ENCODE assay signal across 22 cellular contexts in genomic region chr22:23095467-23096342, GRCh38. TPM values are rescaled to one million over a fixed set of nuclear protein-coding genes. Genes with fewer than 3 reads are reported as not detected.
DNase-seq lines count a peak whose midpoint lies in the region; ATAC-seq, FAIRE-seq and TF ChIP-seq lines count a peak whose summit lies in the region.
"Had no signal": no experiment of that assay in that cellular context is flagged by ENCODE, and none has a peak within 500 bp of the region (broad histone marks: within the 10 kb centered on the region; RNA-seq: fewer than 3 reads in every experiment).

No MANE protein-coding gene starts in this region.

- CTCF ChIA-PET in K562 (lab: Yijun Ruan, JAX; ENCODE audit: low intra/inter-chr PET ratio) = interaction anchor here (1.4 kb wide), 1 partner anchor 136 kb away, joined by 3 read pairs; no protein-coding TSS in a partner anchor
- CTCF ChIA-PET in activated naive CD4-positive, alpha-beta T cell treated with anti-CD3 and anti-CD28 coated beads, Interleukin-2, amount 10 ng/mL, durations not matched to agents 7 days and 5 days (lab: Charles Lee) = no interaction called here

- no peak for TF ChIP-seq RAD21 in K562 (CRISPR knock-in tag; conservative IDR thresholded peaks at IDR 0.05 in 1 of 2, IDR thresholded peaks at IDR 0.05 in 1 of 2)

- POLR2A ChIA-PET in K562 (lab: Yijun Ruan, JAX) = interaction anchor here (0.5 to 19.9 kb wide), 16 partner anchors 9 to 1123 kb away, joined by 3 to 414 read pairs (median 4); partner anchors contain the start of gene GNAZ

- H3K27me3 Mint-ChIP-seq in endodermal cell (ENCODE audit: insufficient read depth) = no peaks in the 10 kb centered on the region
- peaks cover 7% of the 10 kb centered on the region for H3K27me3 Mint-ChIP-seq in activated naive CD4-positive, alpha-beta T cell treated with anti-CD3 and anti-CD28 coated beads, Interleukin-2, amount 10 ng/mL, durations not matched to agents 7 days and 5 days
- H3K27me3 Mint-ChIP-seq: CD4-positive, alpha-beta T cell had no signal

- H3K4me3 ChIP-seq in K562 (no peak overlapping the region), endodermal cell (ENCODE audit: low read length) (no peak overlapping the region), neuronal stem cell (ENCODE audit: low read length in 2 of 2) (no peak overlapping the region), smooth muscle cell (no peak overlapping the region)
- H3K4me3 ChIP-seq: GM23248 had no signal

- peak overlapping the region; percentile 2 for H2AK5ac ChIP-seq in neuronal stem cell (ENCODE audit: low read depth, low read length)

- no peak overlapping the region for H3K4me2 ChIP-seq in K562 (ENCODE audit: insufficient read depth, low read length)
- no peak overlapping the region for H3K4me2 ChIP-seq in neuronal stem cell (ENCODE audit: insufficient read depth, low read length, poor library complexity, severe bottlenecking)
- H3K4me2 ChIP-seq in smooth muscle cell = no peak overlapping the region

- H4K20me1 ChIP-seq in K562 (replicated peaks; ENCODE audit: control insufficient read depth, insufficient read depth, low read length) (peaks cover 100% of the 10 kb centered on the region), smooth muscle cell (ENCODE audit: low read depth) (no peaks in the 10 kb centered on the region)

- no peak for TF ChIP-seq POLR2A in K562 (conservative IDR thresholded peaks at IDR 0.05)

- BruUV-seq in K562 (replicated peaks; lab: Mats Ljungman, UMichigan) = no TSS peak

- H3K23ac ChIP-seq in neuronal stem cell (ENCODE audit: low read depth, low read length, poor library complexity) = peak overlapping the region; percentile 100

- H3K79me1 ChIP-seq in neuronal stem cell (ENCODE audit: low read depth, low read length) = peaks cover 29% of the 10 kb centered on the region

- H2BK120ac ChIP-seq in neuronal stem cell (ENCODE audit: low read depth, low read length) = no peak overlapping the region

- H3K9me1 ChIP-seq in K562 (ENCODE audit: control insufficient read depth, insufficient read depth, low read length) = peaks cover 32% of the 10 kb centered on the region

- H3F3A ChIP-seq in smooth muscle cell (ENCODE audit: low read depth) = no peaks in the 10 kb centered on the region

- H2AFZ ChIP-seq in K562 (ENCODE audit: low read depth, low read length) (no peak overlapping the region), neuronal stem cell (ENCODE audit: low read length) (no peak overlapping the region), smooth muscle cell (ENCODE audit: low read depth) (no peak overlapping the region)
- H2AFZ ChIP-seq: GM23248 had no signal

- no peak overlapping the region for H3K27ac Mint-ChIP-seq in endodermal cell
- no peak overlapping the region for H3K27ac Mint-ChIP-seq in activated naive CD4-positive, alpha-beta T cell treated with anti-CD3 and anti-CD28 coated beads, Interleukin-2, amount 10 ng/mL, durations not matched to agents 7 days and 5 days
- H3K27ac Mint-ChIP-seq: CD4-positive, alpha-beta T cell; HFFc6 had no signal

- no peak overlapping the region for H4K91ac ChIP-seq in neuronal stem cell (ENCODE audit: low read depth, low read length, poor library complexity)

- peak overlapping the region in 1 of 2 experiments; percentile 18; a peak in 1 of 4 replicates for H3K9ac ChIP-seq in K562 (ENCODE audit: insufficient read depth in 1 of 2, low read depth in 2 of 2, low read length in 2 of 2)
- H3K9ac ChIP-seq in endodermal cell (ENCODE audit: extremely low read depth, low read length, poor library complexity, severe bottlenecking) = no peak overlapping the region
- H3K9ac ChIP-seq in neuronal stem cell (ENCODE audit: low read depth, low read length, poor library complexity) = peak overlapping the region; percentile 50
- no peak overlapping the region for H3K9ac ChIP-seq in smooth muscle cell (ENCODE audit: low read depth)
- H3K9ac ChIP-seq: GM23248 had no signal

- no peaks in the 10 kb centered on the region for H3K9me3 Mint-ChIP-seq in endodermal cell
- no peaks in the 10 kb centered on the region for H3K9me3 Mint-ChIP-seq in activated naive CD4-positive, alpha-beta T cell treated with anti-CD3 and anti-CD28 coated beads, Interleukin-2, amount 10 ng/mL, durations not matched to agents 7 days and 5 days
- H3K9me3 Mint-ChIP-seq: CD4-positive, alpha-beta T cell; HFFc6 had no signal

- H3K9me3 ChIP-seq in K562 (replicated peaks; ENCODE audit: control insufficient read depth, insufficient read depth, low read depth, low read length) (no peaks in the 10 kb centered on the region; the same call in 1 of the 2 replicates), endodermal cell (ENCODE audit: control insufficient read depth, low read length) (no peaks in the 10 kb centered on the region), neuronal stem cell (replicated peaks in 1 of 2; ENCODE audit: control insufficient read depth in 2 of 2, insufficient read depth in 1 of 2, low read depth in 1 of 2, low read length in 2 of 2) (peaks cover 0 to 3% of the 10 kb centered on the region in 2 donors), smooth muscle cell (replicated peaks; ENCODE audit: low read depth) (no peaks in the 10 kb centered on the region)
- H3K9me3 ChIP-seq: BE2C had no signal

- H3K4me1 ChIP-seq in K562 (replicated peaks in 1 of 2; ENCODE audit: control insufficient read depth in 2 of 2, insufficient read depth in 2 of 2, low read length in 2 of 2) (peaks cover 0 to 41% of the 10 kb centered on the region in 2 experiments; a peak in 3 of 5 replicates), endodermal cell (ENCODE audit: control insufficient read depth, insufficient read depth, low read length) (no peaks in the 10 kb centered on the region), neuronal stem cell (ENCODE audit: control insufficient read depth in 2 of 2, insufficient read depth in 1 of 2, low read depth in 1 of 2, low read length in 2 of 2) (peaks cover 8 to 17% of the 10 kb centered on the region in 2 donors), smooth muscle cell (ENCODE audit: low read depth) (no peaks in the 10 kb centered on the region)
- H3K4me1 ChIP-seq: BE2C had no signal

- no peak overlapping the region for H3K27ac ChIP-seq in K562 (ENCODE audit: extremely low read depth, low read depth, low read length)
- H3K27ac ChIP-seq in endodermal cell (ENCODE audit: low read depth, low read length) = peak overlapping the region; percentile 86
- H3K27ac ChIP-seq in neuronal stem cell (replicated peaks; ENCODE audit: low read length) = no peak overlapping the region
- H3K27ac ChIP-seq in smooth muscle cell (ENCODE audit: low read depth) = no peak overlapping the region
- H3K27ac ChIP-seq: C4-2B, GM23248, HL-60 had no signal

- peak overlapping the region; percentile 46 for H3K18ac ChIP-seq in neuronal stem cell (ENCODE audit: low read length)

- H3K36me3 ChIP-seq in K562 (ENCODE audit: control insufficient read depth, insufficient read depth, low read length) = no peaks in the 10 kb centered on the region
- H3K36me3 ChIP-seq in endodermal cell (ENCODE audit: control insufficient read depth, insufficient read depth, low read length) = no peaks in the 10 kb centered on the region
- peaks cover 12 to 31% of the 10 kb centered on the region in 2 donors for H3K36me3 ChIP-seq in neuronal stem cell (replicated peaks in 1 of 2; ENCODE audit: control insufficient read depth in 2 of 2, insufficient read depth in 2 of 2, low read length in 2 of 2)
- H3K36me3 ChIP-seq in smooth muscle cell (ENCODE audit: low read depth) = no peaks in the 10 kb centered on the region
- H3K36me3 ChIP-seq: BE2C had no signal

- peak in 2 of 3 experiments; percentile 1 to 4; a peak in 1 of 6 replicates for TF ChIP-seq CTCF in K562 (IDR thresholded peaks at IDR 0.05 in 2 of 3, conservative IDR thresholded peaks at IDR 0.05 in 1 of 3; ENCODE audit: insufficient read depth in 2 of 3, low read depth in 1 of 3, low read length in 3 of 3)
- TF ChIP-seq CTCF in endodermal cell (conservative IDR thresholded peaks at IDR 0.05) = no peak
- TF ChIP-seq CTCF in GM13977 (IDR thresholded peaks at IDR 0.05; ENCODE audit: extremely low read depth, insufficient read depth, missing control alignments) = no peak
- TF ChIP-seq CTCF in smooth muscle cell (IDR thresholded peaks at IDR 0.05; ENCODE audit: borderline replicate concordance, insufficient read depth, poor library complexity, severe bottlenecking) = no peak

- intact Hi-C loops in K562 (cut with micrococcal nuclease) = no loop called here

- in situ Hi-C loops in K562 (cut with MboI) (no loop called here), GM13977 (cut with MboI; ENCODE audit: low pct_unique_long_range_greater_than_20kb, low sequenced_read_pairs, unreplicated experiment) (no loop called here)

- TF ChIP-seq EP300 in K562 (IDR thresholded peaks at IDR 0.05; ENCODE audit: low read length) = no peak

- H2BK15ac ChIP-seq in neuronal stem cell (ENCODE audit: low read length) = no peak overlapping the region

- DNase-seq in K562 (ENCODE audit: extremely low read depth in 1 of 4, low spot score in 3 of 4) (peak in 3 of 4 experiments; percentile 54 to 67 (median 59)), endodermal cell (no peak), neuronal stem cell (ENCODE audit: low spot score) (no peak), GM13977 (ENCODE audit: low spot score) (no peak), smooth muscle cell (lab: John Stamatoyannopoulos, UW; ENCODE audit: unreplicated experiment) (no peak)
- no peak for DNase-seq in activated naive CD4-positive, alpha-beta T cell treated with anti-CD3 and anti-CD28 coated beads, Interleukin-2, amount 10 ng/mL, durations not matched to agents 7 days and 5 days
- DNase-seq: ACHN; BE2C; CD4-positive, alpha-beta T cell; DMS153; DMS79; GDM1; GM23248; HFFc6 had no signal

- 10% methylated on average over 55 of the region's 55 CpGs for WGBS in K562 (ENCODE audit: insufficient coverage, low coverage, missing lambda C conversion rate)
- 93 to 94% methylated on average over 46 to 55 of the region's 55 CpGs for WGBS in endodermal cell (ENCODE audit: insufficient coverage in 1 of 2, insufficient read length in 1 of 2), 2 experiments
- WGBS in neuronal stem cell (ENCODE audit: extremely low coverage in 2 of 2, insufficient read length in 2 of 2, insufficient replicate concordance in 1 of 2), 2 donors = no CpG with 5 or more reads among the region's 55 CpGs
- WGBS in smooth muscle cell (ENCODE audit: low lambda C conversion rate) = 95% methylated on average over 55 of the region's 55 CpGs

- ATAC-seq in K562 (no peak), HG03095 (IDR thresholded peaks at IDR 0.05; ENCODE audit: unreplicated experiment) (no peak)
- ATAC-seq: HCT116 had no signal

- peak overlapping the region; percentile 43 for H3K14ac ChIP-seq in neuronal stem cell (ENCODE audit: low read length)

- H4K8ac ChIP-seq in neuronal stem cell (ENCODE audit: low read depth, low read length) = no peak overlapping the region

- H3K27me3 ChIP-seq in K562 (ENCODE audit: control insufficient read depth in 2 of 2, insufficient read depth in 2 of 2, low read length in 2 of 2) (peaks cover 78 to 100% of the 10 kb centered on the region in 2 experiments), endodermal cell (ENCODE audit: control insufficient read depth, insufficient read depth, low read length, poor library complexity, severe bottlenecking) (no peaks in the 10 kb centered on the region), neuronal stem cell (ENCODE audit: control insufficient read depth in 3 of 3, insufficient read depth in 3 of 3, low read depth in 1 of 3, low read length in 3 of 3) (no peaks in the 10 kb centered on the region), smooth muscle cell (ENCODE audit: low read depth) (no peaks in the 10 kb centered on the region)
- H3K27me3 ChIP-seq: BE2C had no signal

- H3K4ac ChIP-seq in neuronal stem cell (ENCODE audit: low read length) = no peak overlapping the region

- H3K79me2 ChIP-seq in K562 (ENCODE audit: control insufficient read depth, insufficient read depth, low read length) (no peaks in the 10 kb centered on the region), smooth muscle cell (ENCODE audit: low read depth) (no peaks in the 10 kb centered on the region)

- H2BK12ac ChIP-seq in neuronal stem cell (ENCODE audit: low read length) = no peak overlapping the region

- no peak for FAIRE-seq in K562 (lab: Jason Lieb, UNC)
- FAIRE-seq: A204.1, H54 had no signal

- peak overlapping the region; percentile 62 for H2BK5ac ChIP-seq in neuronal stem cell (ENCODE audit: low read length)

- H3K36me3 Mint-ChIP-seq in endodermal cell (ENCODE audit: low read depth) = peaks cover 3% of the 10 kb centered on the region
- no peaks in the 10 kb centered on the region for H3K36me3 Mint-ChIP-seq in activated naive CD4-positive, alpha-beta T cell treated with anti-CD3 and anti-CD28 coated beads, Interleukin-2, amount 10 ng/mL, durations not matched to agents 7 days and 5 days

- H3K4me3 Mint-ChIP-seq in endodermal cell = no peak overlapping the region
- no peak overlapping the region for H3K4me3 Mint-ChIP-seq in activated naive CD4-positive, alpha-beta T cell treated with anti-CD3 and anti-CD28 coated beads, Interleukin-2, amount 10 ng/mL, durations not matched to agents 7 days and 5 days
- H3K4me3 Mint-ChIP-seq: CD4-positive, alpha-beta T cell; HFFc6 had no signal

- peaks cover 7% of the 10 kb centered on the region for H3K4me1 Mint-ChIP-seq in endodermal cell
- H3K4me1 Mint-ChIP-seq in activated naive CD4-positive, alpha-beta T cell treated with anti-CD3 and anti-CD28 coated beads, Interleukin-2, amount 10 ng/mL, durations not matched to agents 7 days and 5 days = no peaks in the 10 kb centered on the region

RNA-seq across cellular contexts. Expression of gene GNAZ, which starts 25.4 kb away (rescaled TPM):
- 0.79 and 1.2 TPM in 2 replicates for total RNA-seq in K562 (2011; cell fraction: chromatin; rRNA removed; ENCODE audit: low replicate concordance)
- total RNA-seq in K562 (2011; cell fraction: nucleolus; rRNA removed) = 0.50 and 0.79 TPM in 2 replicates
- total RNA-seq in K562 (2011; cell fraction: nucleoplasm; rRNA removed) = 0.29 and 0.46 TPM in 2 replicates
- total RNA-seq in K562 (2014; rRNA removed) (0.14 and 0.24 TPM in 2 replicates), K562 (2014; rRNA removed; fragmentation: Illumina TruSeq; extraction: Trizol) (0.04 and 0.10 TPM in 2 replicates), K562 (2015; rRNA removed; fragmentation: Illumina TruSeq; extraction: Trizol) (0.04 and 0.11 TPM in 2 replicates), K562 (2021) (0.22 and 0.74 TPM in 2 replicates), endodermal cell (10 to 100 TPM; 16.7 to 17.9 TPM), smooth muscle cell (1.2 and 1.3 TPM in 2 replicates)
- polyA plus RNA-seq in K562 (2011; rRNA removed) (0.13 and 0.22 TPM in 2 replicates), K562 (2014; fragmentation: Illumina TruSeq; extraction: Trizol) (0.12 and 0.13 TPM in 2 replicates), K562 (2014; fragmentation: Nextera tagmentation; extraction: Ambion mirVana) (not detected), K562 (2014; rRNA removed) (0.18 TPM in 1 of 2 replicates, not detected in the other), smooth muscle cell (0.50 and 2.0 TPM in 2 replicates)
- 0.15 and 0.31 TPM in 2 replicates for polyA plus RNA-seq in K562 (2011; cell fraction: cytosol; rRNA removed)
- polyA plus RNA-seq in K562 (2011; cell fraction: nucleus; rRNA removed) = 0.35 and 0.60 TPM in 2 replicates
- polyA plus RNA-seq in K562 (2012) = 0.14 and 0.26 TPM in 2 replicates
- polyA minus RNA-seq in K562 (2011; rRNA and poly(A)+ RNA removed) = 0.21 and 0.32 TPM in 2 replicates
- 0.57 TPM in 1 of 2 replicates, not detected in the other for polyA minus RNA-seq in K562 (2011; cell fraction: cytosol; rRNA and poly(A)+ RNA removed)
- 0.40 and 0.67 TPM in 2 replicates for polyA minus RNA-seq in K562 (2011; cell fraction: nucleus; rRNA and poly(A)+ RNA removed)
- 26.0 TPM for polyA plus RNA-seq in endodermal cell (2013, experiment 1 of 2)
- 28.0 TPM for polyA plus RNA-seq in endodermal cell (2013, experiment 2 of 2)
- 36.9 TPM for polyA plus RNA-seq in neuronal stem cell (2013, experiment 1 of 2)
- 37.0 TPM for polyA plus RNA-seq in neuronal stem cell (2013, experiment 2 of 2)

RNA-seq across cellular contexts. Expression of gene RSPH14, which starts 46.1 kb away (rescaled TPM):
- total RNA-seq in K562 (2011; cell fraction: chromatin; rRNA removed; ENCODE audit: low replicate concordance) = not detected in 2 replicates
- total RNA-seq in K562 (2011; cell fraction: nucleolus; rRNA removed) = not detected in 2 replicates
- not detected in 2 replicates for total RNA-seq in K562 (2011; cell fraction: nucleoplasm; rRNA removed)
- not detected in 2 replicates for total RNA-seq in K562 (2014; rRNA removed)
- not detected in 2 replicates for total RNA-seq in K562 (2014; rRNA removed; fragmentation: Illumina TruSeq; extraction: Trizol)
- total RNA-seq in K562 (2015; rRNA removed; fragmentation: Illumina TruSeq; extraction: Trizol) = not detected in 2 replicates
- total RNA-seq in K562 (2021) = not detected in 2 replicates
- polyA plus RNA-seq in K562 (2011; rRNA removed) = 0.24 TPM in 1 of 2 replicates, not detected in the other
- not detected in 2 replicates for polyA plus RNA-seq in K562 (2011; cell fraction: cytosol; rRNA removed)
- polyA plus RNA-seq in K562 (2011; cell fraction: nucleus; rRNA removed) = 0.27 TPM in 1 of 2 replicates, not detected in the other
- not detected in 2 replicates for polyA plus RNA-seq in K562 (2012)
- polyA plus RNA-seq in K562 (2014; fragmentation: Illumina TruSeq; extraction: Trizol) = not detected in 2 replicates
- polyA plus RNA-seq in K562 (2014; fragmentation: Nextera tagmentation; extraction: Ambion mirVana) = under 1 TPM in 1 of 2 experiments, not detected in 1; 0.35 TPM
- polyA plus RNA-seq in K562 (2014; rRNA removed) = not detected in 2 replicates
- not detected in 2 replicates for polyA minus RNA-seq in K562 (2011; rRNA and poly(A)+ RNA removed)
- polyA minus RNA-seq in K562 (2011; cell fraction: cytosol; rRNA and poly(A)+ RNA removed) = not detected in 2 replicates
- polyA minus RNA-seq in K562 (2011; cell fraction: nucleus; rRNA and poly(A)+ RNA removed) = not detected in 2 replicates
- 1 to 10 TPM in 1 of 2 donors, under 1 TPM in 1; 0.35 to 2.3 TPM for total RNA-seq in endodermal cell
- polyA plus RNA-seq in endodermal cell (2013, experiment 1 of 2) = 1.4 TPM
- polyA plus RNA-seq in endodermal cell (2013, experiment 2 of 2) = 1.5 TPM
- polyA plus RNA-seq in neuronal stem cell (2013, experiment 1 of 2) = 2.0 TPM
- polyA plus RNA-seq in neuronal stem cell (2013, experiment 2 of 2) = 2.2 TPM
- not detected in 2 replicates for total RNA-seq in smooth muscle cell
- polyA plus RNA-seq in smooth muscle cell = 0.32 and 0.48 TPM in 2 replicates
- total RNA-seq: Daoy, GM23248, HFFc6, HT1080 had no signal
- polyA plus RNA-seq: GM23248 had no signal

RNA-seq across cellular contexts. Expression of gene RAB36, which starts 49.6 kb away (rescaled TPM):
- not detected in 2 replicates for total RNA-seq in K562 (2011; cell fraction: chromatin; rRNA removed; ENCODE audit: low replicate concordance)
- not detected in 2 replicates for total RNA-seq in K562 (2011; cell fraction: nucleolus; rRNA removed)
- total RNA-seq in K562 (2011; cell fraction: nucleoplasm; rRNA removed) = not detected in 2 replicates
- total RNA-seq in K562 (2014; rRNA removed) (0.04 and 0.50 TPM in 2 replicates), K562 (2014; rRNA removed; fragmentation: Illumina TruSeq; extraction: Trizol) (not detected in 2 replicates), K562 (2015; rRNA removed; fragmentation: Illumina TruSeq; extraction: Trizol) (not detected in 2 replicates), K562 (2021) (0.09 TPM in 1 of 2 replicates, not detected in the other), endodermal cell (1 to 10 TPM; 2.6 to 3.3 TPM), smooth muscle cell (1.1 and 1.9 TPM in 2 replicates)
- polyA plus RNA-seq in K562 (2011; rRNA removed) (0.01 and 0.04 TPM in 2 replicates), K562 (2014; fragmentation: Illumina TruSeq; extraction: Trizol) (not detected in 2 replicates), K562 (2014; fragmentation: Nextera tagmentation; extraction: Ambion mirVana) (under 1 TPM; 0.04 to 0.08 TPM), K562 (2014; rRNA removed) (0.08 TPM in 1 of 2 replicates, not detected in the other), smooth muscle cell (2.0 and 4.1 TPM in 2 replicates)
- polyA plus RNA-seq in K562 (2011; cell fraction: cytosol; rRNA removed) = 0.58 TPM in 1 of 2 replicates, not detected in the other
- polyA plus RNA-seq in K562 (2011; cell fraction: nucleus; rRNA removed) = 0.06 TPM in 1 of 2 replicates, not detected in the other
- polyA plus RNA-seq in K562 (2012) = 0.08 and 0.18 TPM in 2 replicates
- polyA minus RNA-seq in K562 (2011; rRNA and poly(A)+ RNA removed) = 0.42 TPM in 1 of 2 replicates, not detected in the other
- polyA minus RNA-seq in K562 (2011; cell fraction: cytosol; rRNA and poly(A)+ RNA removed) = not detected in 2 replicates
- polyA minus RNA-seq in K562 (2011; cell fraction: nucleus; rRNA and poly(A)+ RNA removed) = 0.11 and 0.40 TPM in 2 replicates
- 6.8 TPM for polyA plus RNA-seq in endodermal cell (2013, experiment 1 of 2)
- 6.4 TPM for polyA plus RNA-seq in endodermal cell (2013, experiment 2 of 2)
- polyA plus RNA-seq in neuronal stem cell (2013, experiment 1 of 2) = 4.5 TPM
- polyA plus RNA-seq in neuronal stem cell (2013, experiment 2 of 2) = 4.5 TPM

Comparison
In these comparisons a context has a peak if more than half of its experiments do, and no peak if none do; other contexts are left out.
1. DNase-seq: peak in K562 (3 of 4); none in endodermal cell (single experiment), neuronal stem cell (single experiment), GM13977 (single experiment), smooth muscle cell (single experiment) and activated naive CD4-positive, alpha-beta T cell treated with anti-CD3 and anti-CD28 coated beads, Interleukin-2, amount 10 ng/mL, durations not matched to agents 7 days and 5 days (single experiment).
2. CTCF ChIP-seq: peak in K562 (2 of 3); none in endodermal cell (single experiment), GM13977 (single experiment) and smooth muscle cell (single experiment).